In genomic region chr20:58651823-58652605, GRCh38 we compare ENCODE assay signal across 8 cellular contexts. TPM values are rescaled to one million over a fixed set of nuclear protein-coding genes. Genes with fewer than 3 reads are reported as not detected.
A peak's percentile ranks its signal among the peaks of the same experiment; 100 is the strongest.
DNase-seq lines count a peak whose midpoint lies in the region; ATAC-seq, FAIRE-seq and TF ChIP-seq lines count a peak whose summit lies in the region.

No MANE protein-coding gene starts in this region.

- H3K27ac ChIP-seq in heart left ventricle (peak overlapping the region; percentile 87 to 98 (median 96)), pancreas (peak overlapping the region; percentile 81 to 96 (median 88))

- H3K27ac Mint-ChIP-seq in Calu3 (ENCODE audit: unreplicated experiment): peak overlapping the region; percentile 83

- no peaks in the 10 kb centered on the region for H3K9me3 ChIP-seq in heart left ventricle
- H3K9me3 ChIP-seq in pancreas: no peaks in the 10 kb centered on the region

- TF ChIP-seq CTCF in Calu3 (IDR thresholded peaks at IDR 0.05; ENCODE audit: unreplicated experiment) (no peak), heart left ventricle (IDR thresholded peaks at IDR 0.05) (no peak), pancreas (IDR thresholded peaks at IDR 0.05) (no peak)

- no peaks in the 10 kb centered on the region for H3K27me3 ChIP-seq in heart left ventricle
- no peaks in the 10 kb centered on the region for H3K27me3 ChIP-seq in pancreas

- DNase-seq in Calu3 (peak; percentile 49), HuH-7 (ENCODE audit: low spot score) (peak; percentile 68), SW480 (ENCODE audit: low spot score) (peak; percentile 83), amniotic stem cell (lab: John Stamatoyannopoulos, UW) (peak; percentile 57), heart left ventricle (peak; percentile 49 to 76 (median 50)), pancreas (peak in 5 of 6 donors; percentile 34 to 72 (median 44)), NCI-H1694 treated with DMSO at 0.1 percent for 48 hours (lab: John Stamatoyannopoulos, UW) (no peak)

- H3K4me1 Mint-ChIP-seq in Calu3 (ENCODE audit: low read depth, unreplicated experiment): peaks cover 21% of the 10 kb centered on the region

- H3K9me3 Mint-ChIP-seq in Calu3 (ENCODE audit: low read depth, unreplicated experiment): no peaks in the 10 kb centered on the region

- H3K4me3 Mint-ChIP-seq in Calu3 (ENCODE audit: low read depth, unreplicated experiment): peak overlapping the region; percentile 97

- H3K36me3 ChIP-seq in heart left ventricle: peaks cover 0 to 7% (median 0%) of the 10 kb centered on the region in 9 donors
- H3K36me3 ChIP-seq in pancreas: no peaks in the 10 kb centered on the region

- H3K4me3 ChIP-seq in heart left ventricle: peak overlapping the region; percentile 78 to 99 (median 97)
- H3K4me3 ChIP-seq in pancreas: peak overlapping the region; percentile 77 to 99 (median 90)

- intact Hi-C loops in Calu3 (cut with micrococcal nuclease; ENCODE audit: unreplicated experiment): loop anchor here (5.0 kb wide), 1 partner anchor 415 kb away; no protein-coding TSS in a partner anchor
- intact Hi-C loops in heart left ventricle (cut with DNase I): loop anchor here (1.0 to 10.0 kb wide), 13 partner anchors 39 to 415 kb away; partner anchors contain the start of genes NPEPL1 (in 8 of the 10), GNAS (in 2 of the 10), GNAS-AS1 (in 2 of the 10) and VAPB (in 2 of the 10)
- intact Hi-C loops in pancreas (cut with DNase I): no loop called here

- H3K4me1 ChIP-seq in heart left ventricle: peaks cover 3 to 59% (median 45%) of the 10 kb centered on the region in 12 donors
- peaks cover 22 to 37% (median 33%) of the 10 kb centered on the region in 3 donors for H3K4me1 ChIP-seq in pancreas

- FAIRE-seq in pancreas (lab: Jason Lieb, UNC): no peak

- BruUV-seq in Calu3 (replicated peaks; lab: Mats Ljungman, UMichigan): TSS peak; percentile 98

- CTCF ChIA-PET in Calu3 (lab: Charles Lee): interaction anchor here (0.6 to 1.8 kb wide), 15 partner anchors 9 to 853 kb away, joined by 3 to 12 read pairs (median 4); partner anchors contain the start of gene VAPB

- no peak for TF ChIP-seq POLR2A in heart left ventricle (IDR thresholded peaks at IDR 0.05)

- H3K36me3 Mint-ChIP-seq in Calu3 (ENCODE audit: insufficient read depth, unreplicated experiment): peaks cover 37% of the 10 kb centered on the region

- ATAC-seq in GM21360 (IDR thresholded peaks at IDR 0.05; ENCODE audit: unreplicated experiment): peak; percentile 42
- ATAC-seq in heart left ventricle: peak; percentile 9 to 58 (median 23)
- peak; percentile 39 to 65 (median 53) for ATAC-seq in pancreas

- 0 to 1% (median 0%) methylated on average over 37 of the region's 37 CpGs for WGBS in heart left ventricle, 4 donors
- 0% methylated on average over 34 to 36 of the region's 37 CpGs for WGBS in pancreas, 2 donors

- H3K27me3 Mint-ChIP-seq in Calu3 (ENCODE audit: unreplicated experiment): no peaks in the 10 kb centered on the region

RNA-seq across cellular contexts. Expression of gene STX16, which starts 0.9 kb away (rescaled TPM):
- 86.0 and 99.7 TPM in 2 replicates for total RNA-seq in Calu3 (2022)
- 10 to 100 TPM; 14.6 to 38.9 (median 25.6) TPM for total RNA-seq in heart left ventricle
- polyA plus RNA-seq in heart left ventricle: 10 to 100 TPM; 23.0 to 28.9 TPM
- 10 to 100 TPM; 17.9 to 33.4 (median 20.9) TPM for total RNA-seq in pancreas
- polyA plus RNA-seq in pancreas: 10 to 100 TPM; 58.5 to 67.0 TPM

RNA-seq across cellular contexts. Expression of gene NPEPL1, which starts 40.6 kb away (rescaled TPM):
- total RNA-seq in Calu3 (2022) (18.1 and 21.4 TPM in 2 replicates), heart left ventricle (10 to 100 TPM; 18.5 to 33.4 (median 30.1) TPM), pancreas (10 to 100 TPM; 12.4 to 18.1 (median 17.3) TPM)
- polyA plus RNA-seq in heart left ventricle (10 to 100 TPM; 18.1 to 32.5 TPM), pancreas (10 to 100 TPM; 73.8 to 77.8 TPM)

Comparison
In these comparisons a context has a peak if more than half of its experiments do, and no peak if none do; other contexts are left out.
1. intact Hi-C loops: an anchor here in Calu3 (5.0 kb wide) and heart left ventricle (1.0 to 10.0 kb wide); none called in pancreas.